ENCODE assay signal across 5 cellular contexts in genomic region chr10:46532256-46532655, GRCh38. TPM values are rescaled to one million over a fixed set of nuclear protein-coding genes. Genes with fewer than 3 reads are reported as not detected.
"Had no signal": no experiment of that assay in that cellular context is flagged by ENCODE, and none has a peak within 500 bp of the region (broad histone marks: within the 10 kb centered on the region; RNA-seq: fewer than 3 reads in every experiment).

No MANE protein-coding gene starts in this region.

RNA-seq across cellular contexts. Expression of gene GPRIN2, which starts 24.2 kb away (rescaled TPM):
- total RNA-seq: LHCN-M2, MCF 10A, OCI-LY7, Right ventricle myocardium superior had no signal

RNA-seq across cellular contexts. Expression of gene SYT15, which starts 46.7 kb away (rescaled TPM):
- total RNA-seq: PC-3 had no signal
